Comparison of ENCODE assay signal across 22 cellular contexts in genomic region chr2:149773006-149773405, GRCh38.
DNase-seq lines count a peak whose midpoint lies in the region; ATAC-seq, FAIRE-seq and TF ChIP-seq lines count a peak whose summit lies in the region.
"Had no signal": no experiment of that assay in that cellular context is flagged by ENCODE, and none has a peak within 500 bp of the region (broad histone marks: within the 10 kb centered on the region; RNA-seq: fewer than 3 reads in every experiment).

No MANE protein-coding gene starts in this region.

- no peak overlapping the region for H3K4me3 Mint-ChIP-seq in activated CD8-positive, alpha-beta T cell treated with anti-CD3 and anti-CD28 coated beads, Interleukin-2, amount 10 ng/mL, durations not matched to agents 7 days and 5 days
- H3K4me3 Mint-ChIP-seq: CD4-positive, alpha-beta T cell; H9; IgD-negative memory B cell had no signal

- 2% methylated on average over 1 of the region's 1 CpG for WGBS in HepG2 (ENCODE audit: low lambda C conversion rate)
- WGBS in right lobe of liver (ENCODE audit: insufficient coverage, low coverage, low lambda C conversion rate, missing lambda C conversion rate) = 42% methylated on average over 1 of the region's 1 CpG
- WGBS in small intestine, 3 donors = 50 to 72% (median 59%) methylated on average over 1 of the region's 1 CpG

- BruUV-seq in HepG2 (replicated peaks; lab: Mats Ljungman, UMichigan) = no TSS peak

- H3K27me3 Mint-ChIP-seq in activated CD8-positive, alpha-beta T cell treated with anti-CD3 and anti-CD28 coated beads, Interleukin-2, amount 10 ng/mL, durations not matched to agents 7 days and 5 days (ENCODE audit: low read depth) = no peaks in the 10 kb centered on the region
- H3K27me3 Mint-ChIP-seq: CD4-positive, alpha-beta T cell; IgD-negative memory B cell had no signal

- H2AFZ ChIP-seq in HepG2 (ENCODE audit: low read length) = no peak overlapping the region
- peak overlapping the region; percentile 56 for H2AFZ ChIP-seq in keratinocyte (ENCODE audit: control insufficient read depth, low read length)

- H3K4me1 ChIP-seq in HepG2 (ENCODE audit: insufficient read depth, low read length) = no peaks in the 10 kb centered on the region
- H3K4me1 ChIP-seq in right lobe of liver = no peaks in the 10 kb centered on the region
- H3K4me1 ChIP-seq in keratinocyte (ENCODE audit: control insufficient read depth, extremely low read depth, insufficient read depth, low read length) = peaks cover 7% of the 10 kb centered on the region
- no peaks in the 10 kb centered on the region for H3K4me1 ChIP-seq in small intestine (ENCODE audit: control insufficient read depth in 2 of 2, insufficient read depth in 1 of 2, low read depth in 1 of 2, low read length in 1 of 2)
- H3K4me1 ChIP-seq: Caco-2 had no signal

- H3K27ac Mint-ChIP-seq in activated CD8-positive, alpha-beta T cell treated with anti-CD3 and anti-CD28 coated beads, Interleukin-2, amount 10 ng/mL, durations not matched to agents 7 days and 5 days = no peak overlapping the region
- H3K27ac Mint-ChIP-seq: CD4-positive, alpha-beta T cell; H9; IgD-negative memory B cell had no signal

- TF ChIP-seq RAD21 in HepG2 (CRISPR knock-in tag; IDR thresholded peaks at IDR 0.05) = no peak

- TF ChIP-seq EP300 in HepG2 (IDR thresholded peaks at IDR 0.05; ENCODE audit: low read depth in 2 of 2, low read length in 2 of 2) (no peak), HepG2 (CRISPR knock-in tag; IDR thresholded peaks at IDR 0.05; ENCODE audit: borderline replicate concordance) (no peak)

- TF ChIP-seq CTCF in HepG2 (CRISPR knock-in tag; IDR thresholded peaks at IDR 0.05) (no peak), right lobe of liver (IDR thresholded peaks at IDR 0.05) (no peak), keratinocyte (optimal IDR thresholded peaks at IDR 0.05 in 1 of 3, IDR thresholded peaks at IDR 0.05 in 1 of 3, conservative IDR thresholded peaks at IDR 0.05 in 1 of 3; ENCODE audit: extremely low read depth in 1 of 3, insufficient read depth in 2 of 3, low read length in 3 of 3) (no peak)

- H3K9me3 ChIP-seq in HepG2 (ENCODE audit: low read length) = no peaks in the 10 kb centered on the region
- H3K9me3 ChIP-seq in right lobe of liver = no peaks in the 10 kb centered on the region
- H3K9me3 ChIP-seq in keratinocyte (ENCODE audit: control insufficient read depth, low read depth, low read length) = no peaks in the 10 kb centered on the region
- H3K9me3 ChIP-seq in small intestine (ENCODE audit: control insufficient read depth, low read depth) = no peaks in the 10 kb centered on the region
- H3K9me3 ChIP-seq: Caco-2 had no signal

- dilution Hi-C loops in keratinocyte (cut with MboI; ENCODE audit: extremely low pct_ligation_motif_present, low sequenced_read_pairs) = no loop called here

- H3K9me3 Mint-ChIP-seq in activated CD8-positive, alpha-beta T cell treated with anti-CD3 and anti-CD28 coated beads, Interleukin-2, amount 10 ng/mL, durations not matched to agents 7 days and 5 days (ENCODE audit: insufficient read depth) = no peaks in the 10 kb centered on the region
- H3K9me3 Mint-ChIP-seq: CD4-positive, alpha-beta T cell; H9; IgD-negative memory B cell had no signal

- H3K4me3 ChIP-seq in HepG2 (replicated peaks in 1 of 3; ENCODE audit: insufficient read depth in 1 of 3, low read depth in 2 of 3, low read length in 3 of 3) (no peak overlapping the region), right lobe of liver (no peak overlapping the region), keratinocyte (ENCODE audit: control insufficient read depth in 2 of 3, extremely low read depth in 1 of 3, insufficient read depth in 2 of 3, low read depth in 1 of 3, low read length in 3 of 3) (no peak overlapping the region), small intestine (ENCODE audit: low read depth in 1 of 2, low read length in 2 of 2) (no peak overlapping the region)

- H3K79me2 ChIP-seq in HepG2 (ENCODE audit: insufficient read depth, low read length) (no peaks in the 10 kb centered on the region), keratinocyte (ENCODE audit: control insufficient read depth, insufficient read depth, low read length) (no peaks in the 10 kb centered on the region)

- in situ Hi-C loops in HepG2 (cut with HindIII; ENCODE audit: extremely low pct_ligation_motif_present, low pct_unique_long_range_greater_than_20kb) = no loop called here

- ATAC-seq in HepG2 (no peak), right lobe of liver (no peak)
- no peak for ATAC-seq in activated CD8-positive, alpha-beta T cell treated with anti-CD3 and anti-CD28 coated beads, Interleukin-2, amount 10 ng/mL, durations not matched to agents 7 days and 5 days

- DNase-seq in HepG2 (ENCODE audit: low spot score) (no peak), right lobe of liver (no peak), keratinocyte (ENCODE audit: low read depth, low spot score) (no peak), small intestine (no peak), A172 (ENCODE audit: low spot score) (no peak)
- DNase-seq in activated CD8-positive, alpha-beta T cell treated with anti-CD3 and anti-CD28 coated beads, Interleukin-2, amount 10 ng/mL, durations not matched to agents 7 days and 5 days = no peak
- DNase-seq in stimulated activated CD4-positive, alpha-beta T cell treated with anti-CD3 and anti-CD28 coated beads, Interleukin-4, amount 100 ng/mL, for 4 hours = no peak
- DNase-seq: 8988T; ACHN; Caco-2; CD4-positive, alpha-beta T cell; DMS153; DMS79; GDM1; GOT3; H9 had no signal

- H3K27ac ChIP-seq in HepG2 (ENCODE audit: extremely low read length, insufficient read depth, low read length) (no peak overlapping the region), right lobe of liver (no peak overlapping the region), keratinocyte (ENCODE audit: control insufficient read depth, insufficient read depth, low read length) (no peak overlapping the region), small intestine (ENCODE audit: low read depth in 1 of 2, low read length in 1 of 2) (no peak overlapping the region)
- H3K27ac ChIP-seq: C4-2B had no signal

- no peak for TF ChIP-seq POLR2A in HepG2 (IDR thresholded peaks at IDR 0.05; ENCODE audit: insufficient read depth in 1 of 2, low read depth in 2 of 2, low read length in 2 of 2)
- no peak for TF ChIP-seq POLR2A in right lobe of liver (IDR thresholded peaks at IDR 0.05)

- H3K27me3 ChIP-seq in HepG2 (ENCODE audit: control insufficient read depth in 1 of 2, insufficient read depth in 2 of 2, low read length in 2 of 2) = no peaks in the 10 kb centered on the region
- H3K27me3 ChIP-seq in right lobe of liver = no peaks in the 10 kb centered on the region
- H3K27me3 ChIP-seq in keratinocyte (ENCODE audit: control insufficient read depth, extremely low read depth, insufficient read depth, low read length) = no peaks in the 10 kb centered on the region
- no peaks in the 10 kb centered on the region for H3K27me3 ChIP-seq in small intestine (ENCODE audit: control insufficient read depth in 2 of 2, insufficient read depth in 2 of 2, low read length in 2 of 2)

- H3K36me3 Mint-ChIP-seq in activated CD8-positive, alpha-beta T cell treated with anti-CD3 and anti-CD28 coated beads, Interleukin-2, amount 10 ng/mL, durations not matched to agents 7 days and 5 days (ENCODE audit: low read depth) = no peaks in the 10 kb centered on the region
- H3K36me3 Mint-ChIP-seq: IgD-negative memory B cell had no signal

- intact Hi-C loops in HepG2 (cut with micrococcal nuclease; ENCODE audit: unreplicated experiment) (no loop called here), right lobe of liver (cut with DNase I) (no loop called here)

- H3K4me1 Mint-ChIP-seq in activated CD8-positive, alpha-beta T cell treated with anti-CD3 and anti-CD28 coated beads, Interleukin-2, amount 10 ng/mL, durations not matched to agents 7 days and 5 days (ENCODE audit: low read depth) = no peaks in the 10 kb centered on the region
- H3K4me1 Mint-ChIP-seq: H9 had no signal

- POLR2A ChIA-PET in HepG2 (lab: Yijun Ruan, JAX) = no interaction called here
- POLR2A ChIA-PET in activated CD8-positive, alpha-beta T cell treated with anti-CD3 and anti-CD28 coated beads, Interleukin-2, amount 10 ng/mL, durations not matched to agents 7 days and 5 days (lab: Charles Lee) = no interaction called here

- H3K9ac ChIP-seq in HepG2 (ENCODE audit: insufficient read depth, low read depth, low read length) (no peak overlapping the region), keratinocyte (ENCODE audit: control insufficient read depth, extremely low read depth, insufficient read depth, low read length) (no peak overlapping the region)

- H4K20me1 ChIP-seq in HepG2 (ENCODE audit: insufficient read depth, low read length) (no peaks in the 10 kb centered on the region), keratinocyte (ENCODE audit: control insufficient read depth, extremely low read depth, insufficient read depth, low read length) (no peaks in the 10 kb centered on the region)

- FAIRE-seq in HepG2 (lab: Jason Lieb, UNC) (peak; percentile 30), endometrium (lab: Jason Lieb, UNC) (peak; percentile 99), keratinocyte (lab: Jason Lieb, UNC) (no peak), small intestine (lab: Jason Lieb, UNC) (peak; percentile 80)
- FAIRE-seq: D721Med, GM12892, HTR-8/SVneo had no signal

- H3K4me2 ChIP-seq in HepG2 (ENCODE audit: low read depth, low read length) (no peak overlapping the region), keratinocyte (ENCODE audit: control insufficient read depth, extremely low read depth, insufficient read depth, low read depth, low read length) (no peak overlapping the region)

- no peaks in the 10 kb centered on the region for H3K9me1 ChIP-seq in keratinocyte (ENCODE audit: control insufficient read depth, extremely low read depth, insufficient read depth, low read length)

- CTCF ChIA-PET in HepG2 (lab: Yijun Ruan, JAX; ENCODE audit: low intra/inter-chr PET ratio, low total read pairs) = no interaction called here
- CTCF ChIA-PET in activated CD8-positive, alpha-beta T cell treated with anti-CD3 and anti-CD28 coated beads, Interleukin-2, amount 10 ng/mL, durations not matched to agents 7 days and 5 days (lab: Charles Lee) = no interaction called here

- no peaks in the 10 kb centered on the region for H3K36me3 ChIP-seq in HepG2 (replicated peaks in 1 of 2; ENCODE audit: control insufficient read depth in 1 of 2, insufficient read depth in 2 of 2, low read length in 2 of 2)
- H3K36me3 ChIP-seq in right lobe of liver = no peaks in the 10 kb centered on the region
- no peaks in the 10 kb centered on the region for H3K36me3 ChIP-seq in keratinocyte (ENCODE audit: control insufficient read depth in 2 of 2, extremely low read depth in 1 of 2, insufficient read depth in 2 of 2, low read length in 2 of 2)
- H3K36me3 ChIP-seq in small intestine (ENCODE audit: control insufficient read depth in 2 of 2, insufficient read depth in 2 of 2, low read length in 2 of 2) = no peaks in the 10 kb centered on the region

TF ChIP-seq in HepG2, 621 proteins besides CTCF, POLR2A, EP300 and RAD21 (continues in another document):
- TF ChIP-seq CHD2 (IDR thresholded peaks at IDR 0.05; ENCODE audit: low read depth, low read length) = no peak
